Comparison of ENCODE assay signal across 1 cellular context in genomic region chr5:103211858-103212500, GRCh38.
TF ChIP-seq lines count a peak whose summit lies in the region.

No MANE protein-coding gene starts in this region.

TF ChIP-seq in K562, 482 proteins besides CTCF, POLR2A, EP300 and RAD21:
- TF ChIP-seq TBL1XR1 (IDR thresholded peaks at IDR 0.05; ENCODE audit: low read length in 2 of 2) (no peak), MEIS2 (IDR thresholded peaks at IDR 0.05; ENCODE audit: partially characterized antibody) (peak; percentile 52), PBX2 (CRISPR knock-in tag; IDR thresholded peaks at IDR 0.05; ENCODE audit: low read depth) (no peak), PBX2 (tag; conservative IDR thresholded peaks at IDR 0.05; ENCODE audit: low read depth) (peak; percentile 89), ZNF3 (CRISPR knock-in tag; IDR thresholded peaks at IDR 0.05) (no peak)
